Comparison of ENCODE assay signal across 8 cellular contexts in genomic region chr6:113858067-113858604, GRCh38. TPM values are rescaled to one million over a fixed set of nuclear protein-coding genes. Genes with fewer than 3 reads are reported as not detected.
DNase-seq lines count a peak whose midpoint lies in the region; ATAC-seq, FAIRE-seq and TF ChIP-seq lines count a peak whose summit lies in the region.

No MANE protein-coding gene starts in this region.

- H3K9me3 Mint-ChIP-seq in stimulated activated naive CD8-positive, alpha-beta T cell treated with anti-CD3 and anti-CD28 coated beads, Interleukin-15, amount 100 ng/mL, for 72 hours: no peaks in the 10 kb centered on the region

- no peak overlapping the region for H3K4me3 Mint-ChIP-seq in stimulated activated naive CD8-positive, alpha-beta T cell treated with anti-CD3 and anti-CD28 coated beads, Interleukin-15, amount 100 ng/mL, for 72 hours

- no peak for TF ChIP-seq CTCF in breast epithelium (IDR thresholded peaks at IDR 0.05)
- no peak for TF ChIP-seq CTCF in keratinocyte (optimal IDR thresholded peaks at IDR 0.05 in 1 of 3, IDR thresholded peaks at IDR 0.05 in 1 of 3, conservative IDR thresholded peaks at IDR 0.05 in 1 of 3; ENCODE audit: extremely low read depth in 1 of 3, insufficient read depth in 2 of 3, low read length in 3 of 3)

- ATAC-seq in stimulated activated naive CD8-positive, alpha-beta T cell treated with anti-CD3 and anti-CD28 coated beads, Interleukin-15, amount 100 ng/mL, for 72 hours: peak; percentile 4
- ATAC-seq in GM19328 (IDR thresholded peaks at IDR 0.05; ENCODE audit: unreplicated experiment): no peak

- FAIRE-seq in GM19239 (lab: Jason Lieb, UNC) (peak; percentile 64), keratinocyte (lab: Jason Lieb, UNC) (no peak)

- H3K4me1 ChIP-seq in breast epithelium: no peaks in the 10 kb centered on the region
- H3K4me1 ChIP-seq in keratinocyte (ENCODE audit: control insufficient read depth, extremely low read depth, insufficient read depth, low read length): peaks cover 18% of the 10 kb centered on the region

- H2AFZ ChIP-seq in keratinocyte (ENCODE audit: control insufficient read depth, low read length): no peak overlapping the region

- no peak for TF ChIP-seq POLR2A in breast epithelium (IDR thresholded peaks at IDR 0.05)

- peak overlapping the region; percentile 49 for H3K4me2 ChIP-seq in keratinocyte (ENCODE audit: control insufficient read depth, extremely low read depth, insufficient read depth, low read depth, low read length)

- H3K36me3 ChIP-seq in breast epithelium (no peaks in the 10 kb centered on the region), keratinocyte (ENCODE audit: control insufficient read depth in 2 of 2, extremely low read depth in 1 of 2, insufficient read depth in 2 of 2, low read length in 2 of 2) (no peaks in the 10 kb centered on the region)

- peaks cover 5% of the 10 kb centered on the region for H3K4me1 Mint-ChIP-seq in stimulated activated naive CD8-positive, alpha-beta T cell treated with anti-CD3 and anti-CD28 coated beads, Interleukin-15, amount 100 ng/mL, for 72 hours

- intact Hi-C loops in breast epithelium (cut with DNase I; ENCODE audit: low total_unique reads): no loop called here

- H3K27ac ChIP-seq in breast epithelium (peak overlapping the region; percentile 97 to 98), keratinocyte (ENCODE audit: control insufficient read depth, insufficient read depth, low read length) (peak overlapping the region; percentile 99)

- peak overlapping the region; percentile 98 for H3K9ac ChIP-seq in keratinocyte (ENCODE audit: control insufficient read depth, extremely low read depth, insufficient read depth, low read length)

- peak overlapping the region; percentile 27 to 87 for H3K27ac Mint-ChIP-seq in stimulated activated naive CD8-positive, alpha-beta T cell treated with anti-CD3 and anti-CD28 coated beads, Interleukin-15, amount 100 ng/mL, for 72 hours

- H3K79me2 ChIP-seq in keratinocyte (ENCODE audit: control insufficient read depth, insufficient read depth, low read length): peaks cover 52% of the 10 kb centered on the region

- dilution Hi-C loops in keratinocyte (cut with MboI; ENCODE audit: extremely low pct_ligation_motif_present, low sequenced_read_pairs): no loop called here

- H3K9me1 ChIP-seq in keratinocyte (ENCODE audit: control insufficient read depth, extremely low read depth, insufficient read depth, low read length): no peaks in the 10 kb centered on the region

- H3K4me3 ChIP-seq in breast epithelium: peak overlapping the region; percentile 70 to 80 (median 70)
- peak overlapping the region; percentile 71 to 89 (median 77) for H3K4me3 ChIP-seq in keratinocyte (ENCODE audit: control insufficient read depth in 2 of 3, extremely low read depth in 1 of 3, insufficient read depth in 2 of 3, low read depth in 1 of 3, low read length in 3 of 3)

- H3K27me3 ChIP-seq in breast epithelium (no peaks in the 10 kb centered on the region), keratinocyte (ENCODE audit: control insufficient read depth, extremely low read depth, insufficient read depth, low read length) (no peaks in the 10 kb centered on the region)

- H3K9me3 ChIP-seq in breast epithelium: no peaks in the 10 kb centered on the region
- H3K9me3 ChIP-seq in keratinocyte (ENCODE audit: control insufficient read depth, low read depth, low read length): no peaks in the 10 kb centered on the region

- peaks cover 14% of the 10 kb centered on the region for H3K27me3 Mint-ChIP-seq in stimulated activated naive CD8-positive, alpha-beta T cell treated with anti-CD3 and anti-CD28 coated beads, Interleukin-15, amount 100 ng/mL, for 72 hours

- no peaks in the 10 kb centered on the region for H4K20me1 ChIP-seq in keratinocyte (ENCODE audit: control insufficient read depth, extremely low read depth, insufficient read depth, low read length)

- DNase-seq in AG20443 (ENCODE audit: low spot score): peak; percentile 50
- peak; percentile 19 for DNase-seq in GM19239 (ENCODE audit: insufficient read length, low spot score)
- peak; percentile 64 for DNase-seq in NCI-H774 (lab: John Stamatoyannopoulos, UW)
- peak; percentile 46 to 56 for DNase-seq in breast epithelium (ENCODE audit: low spot score in 2 of 2)
- DNase-seq in keratinocyte (ENCODE audit: low read depth, low spot score): no peak
- peak in 1 of 2 donors; percentile 11 for DNase-seq in stimulated activated naive CD8-positive, alpha-beta T cell treated with anti-CD3 and anti-CD28 coated beads, Interleukin-15, amount 100 ng/mL, for 72 hours
- no peak for DNase-seq in inferior parietal cortex (ENCODE audit: extremely low spot score)

RNA-seq across cellular contexts. Expression of gene MARCKS, which starts 1.0 kb away (rescaled TPM):
- 10 to 100 TPM; 19.8 to 54.4 (median 50.8) TPM for total RNA-seq in breast epithelium
- polyA plus RNA-seq in keratinocyte: 33.2 to 50.8 TPM (median 38.3 TPM) in 3 replicates
- polyA plus RNA-seq in keratinocyte (2011; ENCODE audit: low read depth): 21.0 TPM
- polyA plus RNA-seq in keratinocyte (2011; cell fraction: cytosol; rRNA removed): 20.8 and 38.9 TPM in 2 replicates
- 43.9 and 64.9 TPM in 2 replicates for polyA plus RNA-seq in keratinocyte (2011; cell fraction: nucleus; rRNA removed)
- polyA plus RNA-seq in keratinocyte (2012; ENCODE audit: low replicate concordance): 49.5 and 49.9 TPM in 2 replicates
- polyA minus RNA-seq in keratinocyte: 7.1 to 29.0 TPM (median 17.1 TPM) in 3 replicates
- 64.8 TPM for polyA minus RNA-seq in keratinocyte (2011; cell fraction: cytosol; rRNA and poly(A)+ RNA removed)
- 47.7 and 62.8 TPM in 2 replicates for polyA minus RNA-seq in keratinocyte (2011; cell fraction: nucleus; rRNA and poly(A)+ RNA removed)

Comparison
In these comparisons a context has a peak if more than half of its experiments do, and no peak if none do; other contexts are left out.
1. DNase-seq: peak in AG20443 (single experiment), GM19239 (single experiment), NCI-H774 (single experiment) and breast epithelium (2 of 2); none in keratinocyte (single experiment) and inferior parietal cortex (single experiment).